In the genomic region with DNA sequence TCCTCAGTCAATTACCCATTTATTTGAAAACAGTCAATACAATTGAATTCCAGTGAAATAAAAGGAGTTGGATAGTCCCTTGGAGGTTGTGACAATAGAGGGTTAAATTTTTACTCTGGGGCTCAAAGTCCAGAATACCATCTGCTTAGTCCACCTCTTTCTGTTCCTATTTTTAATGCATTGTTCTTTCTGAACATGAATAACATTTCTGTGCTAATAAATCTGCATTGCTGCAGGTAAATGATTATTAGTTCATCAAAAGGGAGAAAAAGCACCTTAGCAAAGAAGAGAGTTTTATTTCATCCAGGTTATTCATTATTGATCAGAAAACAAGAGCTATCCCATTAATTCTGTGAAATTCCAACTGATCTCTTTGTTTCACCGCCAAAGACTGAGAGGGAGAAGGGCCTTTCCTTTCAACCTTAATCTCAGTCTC, we compare ENCODE assay signal across 17 cellular contexts.
"Had no signal": no experiment of that assay in that cellular context is flagged by ENCODE, and none has a peak within 500 bp of the region (broad histone marks: within the 10 kb centered on the region; RNA-seq: fewer than 3 reads in every experiment).

No MANE protein-coding gene starts in this region.

- H3K4me1 ChIP-seq: breast epithelium, heart left ventricle had no signal

- ATAC-seq: effector memory CD8-positive, alpha-beta T cell; heart left ventricle; natural killer cell had no signal

- H3K27me3 ChIP-seq: breast epithelium, heart left ventricle had no signal

- H3K36me3 ChIP-seq: breast epithelium, heart left ventricle had no signal

- DNase-seq: activated naive CD4-positive, alpha-beta T cell; activated T-cell treated with anti-CD3 and anti-CD28 coated beads for 4 hours; anterior cingulate cortex; cerebellar nuclear complex; effector memory CD8-positive, alpha-beta T cell; foreskin melanocyte; heart left ventricle; mammary epithelial cell; natural killer cell; posterior cingulate gyrus; stimulated activated CD4-positive, alpha-beta T cell treated with anti-CD3 and anti-CD28 coated beads, Interleukin-4, amount 100 ng/mL, for 24 hours; stimulated activated naive CD4-positive, alpha-beta T cell; substantia nigra; trophoblast cell had no signal

- H3K27ac ChIP-seq: breast epithelium, epithelial cell of prostate, heart left ventricle, skin epidermis had no signal

- H3K4me3 ChIP-seq: breast epithelium, heart left ventricle, skin epidermis had no signal
